21 cellular contexts compared by ENCODE assay signal in genomic region chr4:141860974-141861373, GRCh38.
DNase-seq lines count a peak whose midpoint lies in the region; ATAC-seq, FAIRE-seq and TF ChIP-seq lines count a peak whose summit lies in the region.
"Had no signal": no experiment of that assay in that cellular context is flagged by ENCODE, and none has a peak within 500 bp of the region (broad histone marks: within the 10 kb centered on the region; RNA-seq: fewer than 3 reads in every experiment).

No MANE protein-coding gene starts in this region.

- in situ Hi-C loops in HepG2 (cut with HindIII; ENCODE audit: extremely low pct_ligation_motif_present, low pct_unique_long_range_greater_than_20kb): no loop called here

- no peak for TF ChIP-seq POLR2A in HepG2 (IDR thresholded peaks at IDR 0.05; ENCODE audit: insufficient read depth in 1 of 2, low read depth in 2 of 2, low read length in 2 of 2)

- H3K4me2 ChIP-seq in HepG2 (ENCODE audit: low read depth, low read length): no peak overlapping the region
- H3K4me2 ChIP-seq in osteoblast (ENCODE audit: insufficient read depth, low read length): no peak overlapping the region

- no peaks in the 10 kb centered on the region for H3K79me2 ChIP-seq in HepG2 (ENCODE audit: insufficient read depth, low read length)
- no peaks in the 10 kb centered on the region for H3K79me2 ChIP-seq in osteoblast (ENCODE audit: insufficient read depth, low read length)

- no peaks in the 10 kb centered on the region for H3K27me3 ChIP-seq in liver (ENCODE audit: control insufficient read depth in 4 of 4, insufficient read depth in 4 of 4, low read length in 3 of 4)
- no peaks in the 10 kb centered on the region; a peak in 1 of 5 replicates for H3K27me3 ChIP-seq in HepG2 (ENCODE audit: control insufficient read depth in 1 of 2, insufficient read depth in 2 of 2, low read length in 2 of 2)
- H3K27me3 ChIP-seq in osteoblast (ENCODE audit: insufficient read depth, low read length): no peaks in the 10 kb centered on the region
- H3K27me3 ChIP-seq: neutrophil, right lobe of liver, SJCRH30, stomach had no signal

- no peaks in the 10 kb centered on the region for H3K4me1 Mint-ChIP-seq in CD14-positive monocyte

- intact Hi-C loops in HepG2 (cut with micrococcal nuclease; ENCODE audit: unreplicated experiment): no loop called here
- intact Hi-C loops in CD14-positive monocyte (cut with micrococcal nuclease): no loop called here

- peak; percentile 61 to 68 for TF ChIP-seq RAD21 in liver (IDR thresholded peaks at IDR 0.05)
- TF ChIP-seq RAD21 in HepG2 (CRISPR knock-in tag; IDR thresholded peaks at IDR 0.05): no peak

- H3K27ac Mint-ChIP-seq in CD14-positive monocyte: no peak overlapping the region

- TF ChIP-seq EP300 in HepG2 (IDR thresholded peaks at IDR 0.05; ENCODE audit: low read depth in 2 of 2, low read length in 2 of 2) (no peak), HepG2 (CRISPR knock-in tag; IDR thresholded peaks at IDR 0.05; ENCODE audit: borderline replicate concordance) (no peak)

- no peaks in the 10 kb centered on the region for H4K20me1 ChIP-seq in HepG2 (ENCODE audit: insufficient read depth, low read length)
- no peaks in the 10 kb centered on the region for H4K20me1 ChIP-seq in osteoblast (ENCODE audit: insufficient read depth, low read length)

- DNase-seq in HepG2 (ENCODE audit: low spot score): no peak
- DNase-seq in OCI-M1 (lab: John Stamatoyannopoulos, UW): peak; percentile 22
- peak; percentile 33 for DNase-seq in epithelial cell of esophagus (ENCODE audit: low read depth)
- DNase-seq in GF-D8 (lab: John Stamatoyannopoulos, UW): no peak
- DNase-seq in caudate nucleus (lab: John Stamatoyannopoulos, UW): no peak
- DNase-seq in CD14-positive monocyte (ENCODE audit: low spot score): no peak
- DNase-seq in osteoblast (ENCODE audit: insufficient read length, low spot score, missing footprints): no peak
- DNase-seq: activated CD4-positive, alpha-beta T cell treated with anti-CD3 and anti-CD28 coated beads for 48 hours; activated naive CD4-positive, alpha-beta T cell treated with Interleukin-2 at 50 U/mL for 16 hours; NCI-H2029 treated with DMSO at 0.1 percent for 48 hours; right lobe of liver; SJCRH30; stomach had no signal

- FAIRE-seq in HepG2 (lab: Jason Lieb, UNC): no peak
- FAIRE-seq: astrocyte, islet of Langerhans, urothelium cell line had no signal

- H3K4me3 ChIP-seq in liver (ENCODE audit: low read depth in 1 of 3, low read length in 3 of 3): no peak overlapping the region
- no peak overlapping the region for H3K4me3 ChIP-seq in HepG2 (replicated peaks in 1 of 3; ENCODE audit: insufficient read depth in 1 of 3, low read depth in 2 of 3, low read length in 3 of 3)
- H3K4me3 ChIP-seq in epithelial cell of esophagus (ENCODE audit: low read length): no peak overlapping the region
- H3K4me3 ChIP-seq in osteoblast (ENCODE audit: insufficient read depth, low read length): no peak overlapping the region
- H3K4me3 ChIP-seq: coronary artery, HAP-1, right lobe of liver, SJCRH30, stomach had no signal

- H3K36me3 Mint-ChIP-seq in CD14-positive monocyte: no peaks in the 10 kb centered on the region

- H3K27ac ChIP-seq in liver (ENCODE audit: low read depth in 1 of 2, low read length in 2 of 2) (no peak overlapping the region), HepG2 (ENCODE audit: extremely low read length, insufficient read depth, low read length) (no peak overlapping the region), caudate nucleus (ENCODE audit: low read depth, low read length) (no peak overlapping the region), osteoblast (ENCODE audit: low read depth, low read length) (no peak overlapping the region)
- H3K27ac ChIP-seq: coronary artery, epithelial cell of prostate, neutrophil, right lobe of liver, SJCRH30, stomach had no signal

- no peaks in the 10 kb centered on the region for H3K27me3 Mint-ChIP-seq in CD14-positive monocyte (ENCODE audit: low read depth in 3 of 3)

- H3K9me3 ChIP-seq in liver (ENCODE audit: control insufficient read depth in 4 of 4, low read length in 3 of 4) (no peaks in the 10 kb centered on the region), HepG2 (ENCODE audit: low read length) (peaks cover 12% of the 10 kb centered on the region), osteoblast (ENCODE audit: low read depth, low read length) (no peaks in the 10 kb centered on the region)
- H3K9me3 ChIP-seq: HAP-1, neutrophil, right lobe of liver, SJCRH30 had no signal

- H2AFZ ChIP-seq in HepG2 (ENCODE audit: low read length) (no peak overlapping the region), osteoblast (ENCODE audit: low read length) (no peak overlapping the region)

- ATAC-seq in HepG2: no peak

- POLR2A ChIA-PET in HepG2 (lab: Yijun Ruan, JAX): no interaction called here

- H3K4me1 ChIP-seq in liver (ENCODE audit: control insufficient read depth in 4 of 4, insufficient read depth in 4 of 4, low read length in 3 of 4) (no peaks in the 10 kb centered on the region), HepG2 (ENCODE audit: insufficient read depth, low read length) (no peaks in the 10 kb centered on the region), osteoblast (ENCODE audit: insufficient read depth, low read length) (no peaks in the 10 kb centered on the region)
- H3K4me1 ChIP-seq: HAP-1, right lobe of liver, SJCRH30, stomach had no signal

- TF ChIP-seq CTCF in liver (IDR thresholded peaks at IDR 0.05; ENCODE audit: low read depth, low read length, missing input control) (peak; percentile 13), HepG2 (CRISPR knock-in tag; IDR thresholded peaks at IDR 0.05) (no peak), epithelial cell of esophagus (IDR thresholded peaks at IDR 0.05; ENCODE audit: insufficient read depth, low read depth, low read length, missing control alignments) (peak; percentile 53), CD14-positive monocyte (IDR thresholded peaks at IDR 0.05) (no peak), osteoblast (IDR thresholded peaks at IDR 0.05; ENCODE audit: extremely low read depth, low read depth, low read length) (no peak)

- H3K9me3 Mint-ChIP-seq in CD14-positive monocyte: peaks cover 0 to 11% (median 2%) of the 10 kb centered on the region in 7 donors

- H3K9ac ChIP-seq in liver (ENCODE audit: low read depth in 1 of 2, low read length in 2 of 2) (no peak overlapping the region), HepG2 (ENCODE audit: insufficient read depth, low read depth, low read length) (no peak overlapping the region)

- CTCF ChIA-PET in HepG2 (lab: Yijun Ruan, JAX; ENCODE audit: low intra/inter-chr PET ratio, low total read pairs): no interaction called here

- no TSS peak for BruUV-seq in HepG2 (replicated peaks; lab: Mats Ljungman, UMichigan)

- H3K4me3 Mint-ChIP-seq in CD14-positive monocyte: no peak overlapping the region

- no peaks in the 10 kb centered on the region for H3K36me3 ChIP-seq in liver (ENCODE audit: control insufficient read depth in 4 of 4, insufficient read depth in 3 of 4, low read depth in 1 of 4, low read length in 3 of 4)
- no peaks in the 10 kb centered on the region for H3K36me3 ChIP-seq in HepG2 (replicated peaks in 1 of 2; ENCODE audit: control insufficient read depth in 1 of 2, insufficient read depth in 2 of 2, low read length in 2 of 2)
- no peaks in the 10 kb centered on the region for H3K36me3 ChIP-seq in osteoblast (ENCODE audit: insufficient read depth, low read length)
- H3K36me3 ChIP-seq: HAP-1, neutrophil, right lobe of liver, SJCRH30, stomach had no signal

- WGBS in liver: 92% methylated on average over 1 of the region's 1 CpG
- WGBS in HepG2 (ENCODE audit: low lambda C conversion rate): no CpG with 5 or more reads among the region's 1 CpG

TF ChIP-seq in liver, 16 proteins besides CTCF, POLR2A, EP300 and RAD21:
- no peak for TF ChIP-seq ATF3 (IDR thresholded peaks at IDR 0.05)

TF ChIP-seq in HepG2, 621 proteins besides CTCF, POLR2A, EP300 and RAD21 (continues in another document):
- TF ChIP-seq PLSCR1 (CRISPR knock-in tag; IDR thresholded peaks at IDR 0.05; ENCODE audit: borderline replicate concordance) (no peak), CHD2 (IDR thresholded peaks at IDR 0.05; ENCODE audit: low read depth, low read length) (no peak), ZFX (CRISPR knock-in tag; IDR thresholded peaks at IDR 0.05; ENCODE audit: low read depth) (no peak)
- TF ChIP-seq, protein P1, sequence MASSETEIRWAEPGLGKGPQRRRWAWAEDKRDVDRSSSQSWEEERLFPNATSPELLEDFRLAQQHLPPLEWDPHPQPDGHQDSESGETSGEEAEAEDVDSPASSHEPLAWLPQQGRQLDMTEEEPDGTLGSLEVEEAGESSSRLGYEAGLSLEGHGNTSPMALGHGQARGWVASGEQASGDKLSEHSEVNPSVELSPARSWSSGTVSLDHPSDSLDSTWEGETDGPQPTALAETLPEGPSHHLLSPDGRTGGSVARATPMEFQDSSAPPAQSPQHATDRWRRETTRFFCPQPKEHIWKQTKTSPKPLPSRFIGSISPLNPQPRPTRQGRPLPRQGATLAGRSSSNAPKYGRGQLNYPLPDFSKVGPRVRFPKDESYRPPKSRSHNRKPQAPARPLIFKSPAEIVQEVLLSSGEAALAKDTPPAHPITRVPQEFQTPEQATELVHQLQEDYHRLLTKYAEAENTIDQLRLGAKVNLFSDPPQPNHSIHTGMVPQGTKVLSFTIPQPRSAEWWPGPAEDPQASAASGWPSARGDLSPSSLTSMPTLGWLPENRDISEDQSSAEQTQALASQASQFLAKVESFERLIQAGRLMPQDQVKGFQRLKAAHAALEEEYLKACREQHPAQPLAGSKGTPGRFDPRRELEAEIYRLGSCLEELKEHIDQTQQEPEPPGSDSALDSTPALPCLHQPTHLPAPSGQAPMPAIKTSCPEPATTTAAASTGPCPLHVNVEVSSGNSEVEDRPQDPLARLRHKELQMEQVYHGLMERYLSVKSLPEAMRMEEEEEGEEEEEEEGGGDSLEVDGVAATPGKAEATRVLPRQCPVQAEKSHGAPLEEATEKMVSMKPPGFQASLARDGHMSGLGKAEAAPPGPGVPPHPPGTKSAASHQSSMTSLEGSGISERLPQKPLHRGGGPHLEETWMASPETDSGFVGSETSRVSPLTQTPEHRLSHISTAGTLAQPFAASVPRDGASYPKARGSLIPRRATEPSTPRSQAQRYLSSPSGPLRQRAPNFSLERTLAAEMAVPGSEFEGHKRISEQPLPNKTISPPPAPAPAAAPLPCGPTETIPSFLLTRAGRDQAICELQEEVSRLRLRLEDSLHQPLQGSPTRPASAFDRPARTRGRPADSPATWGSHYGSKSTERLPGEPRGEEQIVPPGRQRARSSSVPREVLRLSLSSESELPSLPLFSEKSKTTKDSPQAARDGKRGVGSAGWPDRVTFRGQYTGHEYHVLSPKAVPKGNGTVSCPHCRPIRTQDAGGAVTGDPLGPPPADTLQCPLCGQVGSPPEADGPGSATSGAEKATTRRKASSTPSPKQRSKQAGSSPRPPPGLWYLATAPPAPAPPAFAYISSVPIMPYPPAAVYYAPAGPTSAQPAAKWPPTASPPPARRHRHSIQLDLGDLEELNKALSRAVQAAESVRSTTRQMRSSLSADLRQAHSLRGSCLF (CRISPR knock-in tag; IDR thresholded peaks at IDR 0.05; ENCODE audit: borderline replicate concordance): no peak

Comparison
In these comparisons a context has a peak if more than half of its experiments do, and no peak if none do; other contexts are left out.
1. CTCF ChIP-seq: peak in liver (single experiment) and epithelial cell of esophagus (single experiment); none in HepG2 (single experiment), CD14-positive monocyte (single experiment) and osteoblast (single experiment).
2. DNase-seq: peak in OCI-M1 (single experiment) and epithelial cell of esophagus (single experiment); none in HepG2 (single experiment), GF-D8 (single experiment), caudate nucleus (0 of 61), CD14-positive monocyte (single experiment) and osteoblast (single experiment).